ENCODE assay signal across 15 cellular contexts in genomic region chr10:29955308-29955935, GRCh38.
A peak's percentile ranks its signal among the peaks of the same experiment; 100 is the strongest.
DNase-seq lines count a peak whose midpoint lies in the region; TF ChIP-seq lines count a peak whose summit lies in the region.
"Had no signal": no experiment of that assay in that cellular context is flagged by ENCODE, and none has a peak within 500 bp of the region (broad histone marks: within the 10 kb centered on the region; RNA-seq: fewer than 3 reads in every experiment).

No MANE protein-coding gene starts in this region.

- H3K4me1 ChIP-seq in SJCRH30 (peaks cover 17% of the 10 kb centered on the region), tibial nerve (peaks cover 0 to 6% (median 0%) of the 10 kb centered on the region in 4 donors)

- TF ChIP-seq CTCF in fibroblast of mammary gland (conservative IDR thresholded peaks at IDR 0.05; ENCODE audit: control insufficient read depth, insufficient read depth, low read depth, low read length) (no peak), mesothelial cell of epicardium (IDR thresholded peaks at IDR 0.05; ENCODE audit: unreplicated experiment) (no peak), WERI-Rb-1 (IDR thresholded peaks at IDR 0.05; ENCODE audit: low read depth, low read length) (no peak), tibial nerve (IDR thresholded peaks at IDR 0.05) (no peak)

- TF ChIP-seq POLR2A in tibial nerve (IDR thresholded peaks at IDR 0.05) = no peak

- H3K36me3 ChIP-seq in SJCRH30 = no peaks in the 10 kb centered on the region
- no peaks in the 10 kb centered on the region for H3K36me3 ChIP-seq in WERI-Rb-1
- no peaks in the 10 kb centered on the region for H3K36me3 ChIP-seq in tibial nerve
- H3K36me3 ChIP-seq: BE2C had no signal

- peak; percentile 56 for DNase-seq in ELF-1 (ENCODE audit: low read depth, low spot score)
- DNase-seq in SJCRH30 = peak; percentile 23 to 57
- DNase-seq in fibroblast of mammary gland (ENCODE audit: low read depth) = peak; percentile 48
- DNase-seq in mesothelial cell of epicardium (ENCODE audit: low spot score in 2 of 2, unreplicated experiment in 2 of 2) = no peak
- no peak for DNase-seq in SHP77 (lab: John Stamatoyannopoulos, UW)
- DNase-seq in WERI-Rb-1 = no peak
- DNase-seq in tibial nerve (ENCODE audit: low spot score in 2 of 2) = no peak
- no peak for DNase-seq in NCI-H2171 (lab: John Stamatoyannopoulos, UW)
- DNase-seq: activated CD4-positive, alpha-beta T cell treated with anti-CD3 and anti-CD28 coated beads, Interleukin-2, amount 10 ng/mL, durations not matched to agents 24 days and 14 days; activated T-cell treated with anti-CD3 and anti-CD28 coated beads, Interleukin-2, amount 50 U/mL, for 1 hour; BE2C; NCI-H2081; NCI-H774; occipital lobe had no signal

- peak overlapping the region; percentile 67 for H3K27ac Mint-ChIP-seq in mesothelial cell of epicardium
- H3K27ac Mint-ChIP-seq: activated CD4-positive, alpha-beta T cell treated with anti-CD3 and anti-CD28 coated beads, Interleukin-2, amount 10 ng/mL, durations not matched to agents 24 days and 14 days; activated naive CD8-positive, alpha-beta T cell had no signal

- peaks cover 2% of the 10 kb centered on the region for H3K36me3 Mint-ChIP-seq in mesothelial cell of epicardium
- H3K36me3 Mint-ChIP-seq: activated naive CD8-positive, alpha-beta T cell had no signal

- H3K4me1 Mint-ChIP-seq in mesothelial cell of epicardium = peaks cover 54% of the 10 kb centered on the region
- H3K4me1 Mint-ChIP-seq: activated CD4-positive, alpha-beta T cell treated with anti-CD3 and anti-CD28 coated beads, Interleukin-2, amount 10 ng/mL, durations not matched to agents 24 days and 14 days had no signal

- 78 to 83% methylated on average over 5 of the region's 5 CpGs for WGBS in tibial nerve, 2 donors

- H3K27me3 ChIP-seq in SJCRH30 (no peaks in the 10 kb centered on the region), WERI-Rb-1 (ENCODE audit: insufficient read depth, low read depth, severe bottlenecking) (no peaks in the 10 kb centered on the region), tibial nerve (no peaks in the 10 kb centered on the region)
- H3K27me3 ChIP-seq: BE2C had no signal

- no peak overlapping the region for H3K27ac ChIP-seq in SJCRH30
- H3K27ac ChIP-seq in WERI-Rb-1 = no peak overlapping the region
- no peak overlapping the region for H3K27ac ChIP-seq in tibial nerve

- H3K4me3 ChIP-seq in SJCRH30 = no peak overlapping the region
- H3K4me3 ChIP-seq in fibroblast of mammary gland (ENCODE audit: control insufficient read depth, low read depth, low read length) = no peak overlapping the region
- H3K4me3 ChIP-seq in WERI-Rb-1 (ENCODE audit: low read depth, low read length) = no peak overlapping the region
- no peak overlapping the region for H3K4me3 ChIP-seq in tibial nerve

- no peaks in the 10 kb centered on the region for H3K27me3 Mint-ChIP-seq in mesothelial cell of epicardium (ENCODE audit: low read depth)
- H3K27me3 Mint-ChIP-seq: activated CD4-positive, alpha-beta T cell treated with anti-CD3 and anti-CD28 coated beads, Interleukin-2, amount 10 ng/mL, durations not matched to agents 24 days and 14 days; activated naive CD8-positive, alpha-beta T cell had no signal

- H3K9me3 Mint-ChIP-seq in mesothelial cell of epicardium = no peaks in the 10 kb centered on the region
- H3K9me3 Mint-ChIP-seq: activated CD4-positive, alpha-beta T cell treated with anti-CD3 and anti-CD28 coated beads, Interleukin-2, amount 10 ng/mL, durations not matched to agents 24 days and 14 days had no signal

- H3K4me3 Mint-ChIP-seq in mesothelial cell of epicardium = no peak overlapping the region
- H3K4me3 Mint-ChIP-seq: activated CD4-positive, alpha-beta T cell treated with anti-CD3 and anti-CD28 coated beads, Interleukin-2, amount 10 ng/mL, durations not matched to agents 24 days and 14 days; activated naive CD8-positive, alpha-beta T cell had no signal

- H3K9me3 ChIP-seq in SJCRH30 (replicated peaks) = no peaks in the 10 kb centered on the region
- H3K9me3 ChIP-seq in WERI-Rb-1 (ENCODE audit: severe bottlenecking) = no peaks in the 10 kb centered on the region
- peaks cover 0 to 6% (median 0%) of the 10 kb centered on the region in 4 donors for H3K9me3 ChIP-seq in tibial nerve
- H3K9me3 ChIP-seq: BE2C had no signal

- TF ChIP-seq EP300 in tibial nerve (IDR thresholded peaks at IDR 0.05) = no peak

Comparison
In these comparisons a context has a peak if more than half of its experiments do, and no peak if none do; other contexts are left out.
1. DNase-seq: peak in ELF-1 (single experiment), SJCRH30 (2 of 2) and fibroblast of mammary gland (single experiment); none in mesothelial cell of epicardium (0 of 2), SHP77 (0 of 2), WERI-Rb-1 (single experiment), tibial nerve (0 of 2) and NCI-H2171 (single experiment).